ENCODE assay signal across 8 cellular contexts in genomic region chr19:47247308-47247990, GRCh38. TPM values are rescaled to one million over a fixed set of nuclear protein-coding genes. Genes with fewer than 3 reads are reported as not detected.
DNase-seq lines count a peak whose midpoint lies in the region; ATAC-seq and TF ChIP-seq lines count a peak whose summit lies in the region.

No MANE protein-coding gene starts in this region.

- dilution Hi-C loops in mammary epithelial cell (cut with HindIII; ENCODE audit: low sequenced_read_pairs): no loop called here

- 30% methylated on average over 22 of the region's 25 CpGs for WGBS in mammary epithelial cell (ENCODE audit: low coverage, missing lambda C conversion rate)

- no peaks in the 10 kb centered on the region for H3K79me2 ChIP-seq in mammary epithelial cell (ENCODE audit: insufficient read depth, low read length)

- BruUV-seq in mammary epithelial cell (replicated peaks; lab: Mats Ljungman, UMichigan): no TSS peak

- DNase-seq in GM06990 (ENCODE audit: extremely low read depth, insufficient read length) (peak; percentile 75), NCI-H128 (lab: John Stamatoyannopoulos, UW; ENCODE audit: unreplicated experiment) (peak; percentile 27), WTC11 (ENCODE audit: low spot score) (peak; percentile 83), mammary epithelial cell (peak; percentile 55), kidney tubule cell (ENCODE audit: low spot score) (peak; percentile 73)
- DNase-seq in stimulated activated CD4-positive, alpha-beta T cell treated with anti-CD3 and anti-CD28 coated beads, Interleukin-4, amount 100 ng/mL, for 24 hours: peak; percentile 84

- H3K9ac ChIP-seq in mammary epithelial cell (ENCODE audit: insufficient read depth, low read length): no peak overlapping the region

- no peaks in the 10 kb centered on the region for H3K9me3 Mint-ChIP-seq in WTC11

- H3K4me3 Mint-ChIP-seq in WTC11: no peak overlapping the region

- H3K4me2 ChIP-seq in mammary epithelial cell (ENCODE audit: insufficient read depth, low read depth, low read length): no peak overlapping the region

- no peak overlapping the region for H2AFZ ChIP-seq in mammary epithelial cell (ENCODE audit: low read depth, low read length)

- POLR2A ChIA-PET in WTC11 (lab: Charles Lee): interaction anchor here (0.5 to 1.0 kb wide), 3 partner anchors 9 to 469 kb away, joined by 3 to 4 read pairs (median 4); partner anchors contain the start of gene CCDC9

- peaks cover 56% of the 10 kb centered on the region for H3K27me3 Mint-ChIP-seq in WTC11 (ENCODE audit: low read depth)

- intact Hi-C loops in mammary epithelial cell (cut with micrococcal nuclease): loop anchor here (1.0 kb wide), 1 partner anchor 117 kb away; the partner anchor contains the start of gene SAE1

- no peak overlapping the region for H3K4me3 ChIP-seq in GM06990 (replicated peaks; ENCODE audit: low read depth, low read length)
- no peak overlapping the region for H3K4me3 ChIP-seq in mammary epithelial cell (replicated peaks in 1 of 3; ENCODE audit: insufficient read depth in 1 of 3, low read depth in 2 of 3, low read length in 3 of 3)

- H3K4me1 Mint-ChIP-seq in WTC11: peaks cover 12% of the 10 kb centered on the region

- TF ChIP-seq CTCF in GM06990 (IDR thresholded peaks at IDR 0.05; ENCODE audit: insufficient read depth, low read length, poor library complexity, severe bottlenecking) (peak; percentile 84), WTC11 (IDR thresholded peaks at IDR 0.05) (peak; percentile 95), mammary epithelial cell (conservative IDR thresholded peaks at IDR 0.05 in 1 of 2, IDR thresholded peaks at IDR 0.05 in 1 of 2; ENCODE audit: extremely low read depth in 1 of 2, insufficient read depth in 1 of 2, low read depth in 1 of 2, low read length in 2 of 2) (peak; percentile 85 to 93)

- no peaks in the 10 kb centered on the region for H3K36me3 Mint-ChIP-seq in WTC11

- CTCF ChIA-PET in WTC11 (lab: Charles Lee) (interaction anchor here (0.6 to 6.1 kb wide), 14 partner anchors 9 to 235 kb away, joined by 3 to 402 read pairs (median 4); partner anchors contain the start of genes CCDC9, INAFM1 and ZC3H4), mammary epithelial cell (lab: Charles Lee; ENCODE audit: low non-redundant PET) (interaction anchor here (0.7 kb wide), 1 partner anchor 181 kb away, joined by 6 read pairs; no protein-coding TSS in a partner anchor)

- no peak overlapping the region for H3K27ac Mint-ChIP-seq in WTC11

- no peaks in the 10 kb centered on the region for H3K9me3 ChIP-seq in mammary epithelial cell (replicated peaks; ENCODE audit: insufficient read depth, low read length)

- H4K20me1 ChIP-seq in mammary epithelial cell (ENCODE audit: insufficient read depth, low read length): no peaks in the 10 kb centered on the region

- H3K4me1 ChIP-seq in mammary epithelial cell (ENCODE audit: insufficient read depth, low read length): peaks cover 8% of the 10 kb centered on the region

- in situ Hi-C loops in mammary epithelial cell (cut with MboI; ENCODE audit: low sequenced_read_pairs in 2 of 2): loop anchor here (5.0 to 10.0 kb wide), 2 partner anchors 93 to 95 kb away; no protein-coding TSS in a partner anchor

- H3K27ac ChIP-seq in mammary epithelial cell (ENCODE audit: insufficient read depth, low read depth, low read length): no peak overlapping the region

- H3K27me3 ChIP-seq in GM06990 (replicated peaks; ENCODE audit: control insufficient read depth, insufficient read depth, low read length): no peaks in the 10 kb centered on the region
- no peaks in the 10 kb centered on the region for H3K27me3 ChIP-seq in mammary epithelial cell (ENCODE audit: insufficient read depth, low read length)

- H3K36me3 ChIP-seq in GM06990 (ENCODE audit: control insufficient read depth, insufficient read depth, low read length) (no peaks in the 10 kb centered on the region), mammary epithelial cell (ENCODE audit: insufficient read depth, low read length) (no peaks in the 10 kb centered on the region)

- ATAC-seq in WTC11 (no peak), GM18867 (IDR thresholded peaks at IDR 0.05; ENCODE audit: unreplicated experiment) (no peak), HG02938 (IDR thresholded peaks at IDR 0.05; ENCODE audit: unreplicated experiment) (no peak)

TF ChIP-seq in WTC11, 78 proteins besides CTCF, POLR2A, EP300 and RAD21 (continues in another document):
- TF ChIP-seq STAT6 (CRISPR knock-in tag; conservative IDR thresholded peaks at IDR 0.05; ENCODE audit: low read depth) (no peak), ERG (CRISPR knock-in tag; IDR thresholded peaks at IDR 0.05) (0 out of 2 replicates have a peak, but pooled peaks have one; percentile 48), NR3C1 (CRISPR knock-in tag; conservative IDR thresholded peaks at IDR 0.05; ENCODE audit: low read depth) (no peak), PRDM15 (CRISPR knock-in tag; IDR thresholded peaks at IDR 0.05) (no peak), GRHL2 (CRISPR knock-in tag; IDR thresholded peaks at IDR 0.05; ENCODE audit: insufficient replicate concordance, severe bottlenecking) (no peak), ZNF219 (CRISPR knock-in tag; IDR thresholded peaks at IDR 0.05; ENCODE audit: borderline replicate concordance) (no peak), FOXJ3 (CRISPR knock-in tag; IDR thresholded peaks at IDR 0.05; ENCODE audit: borderline replicate concordance) (no peak), GTF2I (CRISPR knock-in tag; conservative IDR thresholded peaks at IDR 0.05) (peak; percentile 98)

RNA-seq across cellular contexts. Expression of gene CCDC9, which starts 8.9 kb away (rescaled TPM):
- total RNA-seq in WTC11 (2021): 30.4 to 37.7 TPM (median 33.0 TPM) in 3 replicates
- 10 to 100 TPM in 1 of 2 donors, 1 to 10 TPM in 1; 4.7 to 29.6 TPM for total RNA-seq in mammary epithelial cell
- 3.2 TPM for polyA plus RNA-seq in mammary epithelial cell
- 9.1 TPM for polyA minus RNA-seq in mammary epithelial cell

RNA-seq across cellular contexts. Expression of gene BBC3, which starts 16.4 kb away (rescaled TPM):
- total RNA-seq in WTC11 (2021) (29.4 to 49.5 TPM (median 32.2 TPM) in 3 replicates), mammary epithelial cell (1 to 10 TPM; 7.0 to 8.1 TPM)
- 1.4 TPM for polyA plus RNA-seq in mammary epithelial cell
- polyA minus RNA-seq in mammary epithelial cell: 1.2 TPM

RNA-seq across cellular contexts. Expression of gene INAFM1, which starts 27.2 kb away (rescaled TPM):
- total RNA-seq in WTC11 (2021): 7.0 to 8.1 TPM (median 7.3 TPM) in 3 replicates
- total RNA-seq in mammary epithelial cell: 10 to 100 TPM in 1 of 2 donors, 1 to 10 TPM in 1; 2.0 to 10.9 TPM
- 0.65 TPM for polyA plus RNA-seq in mammary epithelial cell
- polyA minus RNA-seq in mammary epithelial cell: not detected

Comparison
In these comparisons a context has a peak if more than half of its experiments do, and no peak if none do; other contexts are left out.
1. DNase-seq: peak in every context shown above with its lines; median percentile 84 in stimulated activated CD4-positive, alpha-beta T cell treated with anti-CD3 and anti-CD28 coated beads, Interleukin-4, amount 100 ng/mL, for 24 hours; 83 in WTC11; 75 in GM06990; 73 in kidney tubule cell; 55 in mammary epithelial cell; 27 in NCI-H128.